Comparison of ENCODE assay signal across 23 cellular contexts in genomic region chr13:109390391-109390790, GRCh38.
"Had no signal": no experiment of that assay in that cellular context is flagged by ENCODE, and none has a peak within 500 bp of the region (broad histone marks: within the 10 kb centered on the region; RNA-seq: fewer than 3 reads in every experiment).

No MANE protein-coding gene starts in this region.

- H3K9ac ChIP-seq: parathyroid adenoma had no signal

- H3K36me3 ChIP-seq: ascending aorta, cardiac muscle cell, colonic mucosa, gastrocnemius medialis, left ventricle myocardium inferior, tibial nerve had no signal

- ATAC-seq: activated CD4-positive, alpha-beta T cell treated with anti-CD3 and anti-CD28 coated beads for 36 hours; gastrocnemius medialis; psoas muscle had no signal

- H3K27ac Mint-ChIP-seq: activated CD4-positive, alpha-beta T cell treated with anti-CD3 and anti-CD28 coated beads for 36 hours; activated naive CD4-positive, alpha-beta T cell treated with anti-CD3 and anti-CD28 coated beads for 36 hours; activated naive CD8-positive, alpha-beta T cell treated with anti-CD3 and anti-CD28 coated beads for 36 hours; brain; naive thymus-derived CD4-positive, alpha-beta T cell had no signal

- H3K9me3 ChIP-seq: ascending aorta, colonic mucosa, gastrocnemius medialis, left ventricle myocardium inferior, psoas muscle, tibial nerve had no signal

- H3K79me2 ChIP-seq: parathyroid adenoma had no signal

- H3K4me1 Mint-ChIP-seq: activated CD4-positive, alpha-beta T cell treated with anti-CD3 and anti-CD28 coated beads for 36 hours; activated naive CD8-positive, alpha-beta T cell treated with anti-CD3 and anti-CD28 coated beads for 36 hours; naive thymus-derived CD4-positive, alpha-beta T cell had no signal

- H3K4me1 ChIP-seq: ascending aorta, colonic mucosa, gastrocnemius medialis, parathyroid adenoma, psoas muscle had no signal

- H3K9me3 Mint-ChIP-seq: activated naive CD8-positive, alpha-beta T cell treated with anti-CD3 and anti-CD28 coated beads for 36 hours; brain had no signal

- H3K36me3 Mint-ChIP-seq: activated naive CD8-positive, alpha-beta T cell treated with anti-CD3 and anti-CD28 coated beads for 36 hours; brain; naive thymus-derived CD4-positive, alpha-beta T cell had no signal

- DNase-seq: activated CD4-positive, alpha-beta T cell treated with anti-CD3 and anti-CD28 coated beads for 36 hours; activated CD4-positive, CD25-positive, alpha-beta regulatory T cell; activated effector memory CD4-positive, alpha-beta T cell treated with Interleukin-2 at 50 U/mL for 16 hours; activated naive CD4-positive, alpha-beta T cell treated with anti-CD3 and anti-CD28 coated beads for 36 hours; activated naive CD8-positive, alpha-beta T cell treated with anti-CD3 and anti-CD28 coated beads for 36 hours; activated T-cell treated with anti-CD3 and anti-CD28 coated beads for 4 hours; cerebellar nuclear complex; colonic mucosa; effector memory CD4-positive, alpha-beta T cell; erythroblast; gastrocnemius medialis; glutamatergic neuron; left ventricle myocardium inferior; midbrain; naive thymus-derived CD4-positive, alpha-beta T cell; nucleus accumbens; psoas muscle; stimulated activated naive CD4-positive, alpha-beta T cell had no signal

- H3K27ac ChIP-seq: ascending aorta, cardiac muscle cell, colonic mucosa, gastrocnemius medialis, left ventricle myocardium inferior, parathyroid adenoma, psoas muscle had no signal

- H2AFZ ChIP-seq: parathyroid adenoma had no signal

- H3K4me3 Mint-ChIP-seq: activated CD4-positive, alpha-beta T cell treated with anti-CD3 and anti-CD28 coated beads for 36 hours; activated naive CD4-positive, alpha-beta T cell treated with anti-CD3 and anti-CD28 coated beads for 36 hours; activated naive CD8-positive, alpha-beta T cell treated with anti-CD3 and anti-CD28 coated beads for 36 hours; brain; naive thymus-derived CD4-positive, alpha-beta T cell had no signal

- H3K27me3 ChIP-seq: ascending aorta, cardiac muscle cell, colonic mucosa, gastrocnemius medialis, tibial nerve had no signal

- H3K4me3 ChIP-seq: ascending aorta, cardiac muscle cell, colonic mucosa, gastrocnemius medialis, left ventricle myocardium inferior, psoas muscle, tibial nerve had no signal
